8 cellular contexts compared by ENCODE assay signal in genomic region chr22:45008853-45009751, GRCh38. TPM values are rescaled to one million over a fixed set of nuclear protein-coding genes. Genes with fewer than 3 reads are reported as not detected.
DNase-seq lines count a peak whose midpoint lies in the region; ATAC-seq, FAIRE-seq and TF ChIP-seq lines count a peak whose summit lies in the region.

No MANE protein-coding gene starts in this region.

- no TSS peak for BruUV-seq in endothelial cell of umbilical vein (replicated peaks; lab: Mats Ljungman, UMichigan)

- H3K9me3 ChIP-seq in DND-41 (ENCODE audit: insufficient read depth, low read length, severe bottlenecking): no peaks in the 10 kb centered on the region
- no peaks in the 10 kb centered on the region for H3K9me3 ChIP-seq in endothelial cell of umbilical vein (replicated peaks; ENCODE audit: control insufficient read depth, insufficient read depth, low read length)
- H3K9me3 ChIP-seq in ovary: no peaks in the 10 kb centered on the region

- H3K4me3 ChIP-seq in DND-41 (ENCODE audit: low read depth in 1 of 2, low read length in 2 of 2) (peak overlapping the region; percentile 94 to 97), endothelial cell of umbilical vein (replicated peaks in 1 of 3; ENCODE audit: insufficient read depth in 1 of 3, low read depth in 1 of 3, low read length in 3 of 3) (peak overlapping the region in 1 of 3 experiments; percentile 23), ovary (peak overlapping the region; percentile 46)

- H3K27ac ChIP-seq in DND-41 (ENCODE audit: low read length) (peak overlapping the region; percentile 81), endothelial cell of umbilical vein (ENCODE audit: insufficient read depth, low read depth, low read length) (no peak overlapping the region), ovary (peak overlapping the region; percentile 60 to 67)

- H3K9ac ChIP-seq in DND-41 (ENCODE audit: low read depth, low read length) (peak overlapping the region; percentile 97), endothelial cell of umbilical vein (replicated peaks; ENCODE audit: extremely low read depth, insufficient read depth, low read length) (no peak overlapping the region)

- peak; percentile 45 for DNase-seq in DND-41
- DNase-seq in NCI-H2171 treated with DMSO at 0.1 percent for 48 hours (lab: John Stamatoyannopoulos, UW): peak; percentile 38
- DNase-seq in endothelial cell of umbilical vein (ENCODE audit: low read depth, low spot score): no peak
- peak; percentile 18 to 60 (median 39) for DNase-seq in ovary
- no peak for DNase-seq in HuH-7.5 (ENCODE audit: low spot score)
- DNase-seq in NCI-H2029 (lab: John Stamatoyannopoulos, UW): no peak
- no peak for DNase-seq in activated CD4-positive, CD25-positive, alpha-beta regulatory T cell treated with anti-CD3 and anti-CD28 coated beads, Interleukin-2, amount 50 U/mL, for 72 hours

- peaks cover 50% of the 10 kb centered on the region for H3K79me2 ChIP-seq in DND-41 (ENCODE audit: insufficient read depth, low read length)
- no peaks in the 10 kb centered on the region for H3K79me2 ChIP-seq in endothelial cell of umbilical vein (ENCODE audit: control insufficient read depth, insufficient read depth, low read length)

- H4K20me1 ChIP-seq in DND-41 (ENCODE audit: insufficient read depth, low read length) (peaks cover 20% of the 10 kb centered on the region; the same call in 1 of the 2 replicates), endothelial cell of umbilical vein (replicated peaks; ENCODE audit: control insufficient read depth, extremely low read depth, insufficient read depth, low read length) (no peaks in the 10 kb centered on the region)

- POLR2A ChIA-PET in endothelial cell of umbilical vein (lab: Charles Lee): no interaction called here

- TF ChIP-seq EP300 in ovary (IDR thresholded peaks at IDR 0.05): no peak

- no peak for FAIRE-seq in endothelial cell of umbilical vein (lab: Jason Lieb, UNC)

- H3K36me3 ChIP-seq in DND-41 (ENCODE audit: insufficient read depth, low read length) (peaks cover 23% of the 10 kb centered on the region), endothelial cell of umbilical vein (ENCODE audit: control insufficient read depth in 2 of 2, extremely low read depth in 1 of 2, insufficient read depth in 2 of 2, low read length in 2 of 2) (no peaks in the 10 kb centered on the region), ovary (no peaks in the 10 kb centered on the region)

- 1% methylated on average over 62 to 90 of the region's 94 CpGs for WGBS in ovary, 3 donors

- dilution Hi-C loops in endothelial cell of umbilical vein (cut with MboI; ENCODE audit: extremely low pct_ligation_motif_present, low sequenced_read_pairs): no loop called here

- CTCF ChIA-PET in endothelial cell of umbilical vein (lab: Charles Lee): interaction anchor here (1.2 kb wide), 1 partner anchor 253 kb away, joined by 4 read pairs; no protein-coding TSS in a partner anchor

- H3K4me2 ChIP-seq in DND-41 (ENCODE audit: insufficient read depth, low read length) (peak overlapping the region; percentile 84), endothelial cell of umbilical vein (ENCODE audit: insufficient read depth, low read length) (no peak overlapping the region)

- TF ChIP-seq POLR2A in endothelial cell of umbilical vein (IDR thresholded peaks at IDR 0.05; ENCODE audit: low read depth, low read length) (no peak), ovary (IDR thresholded peaks at IDR 0.05) (no peak)

- H3K4me1 ChIP-seq in DND-41 (ENCODE audit: insufficient read depth, low read length) (peaks cover 16% of the 10 kb centered on the region), endothelial cell of umbilical vein (ENCODE audit: control insufficient read depth, extremely low read depth, insufficient read depth, low read length) (peaks cover 10% of the 10 kb centered on the region), ovary (ENCODE audit: insufficient read depth) (peaks cover 7% of the 10 kb centered on the region)

- intact Hi-C loops in endothelial cell of umbilical vein (cut with micrococcal nuclease) (no loop called here), ovary (cut with DNase I) (loop anchor here in 1 of 4 donors (10.0 kb wide), 1 partner anchor 86 kb away; no protein-coding TSS in a partner anchor)

- peak overlapping the region; percentile 77 for H2AFZ ChIP-seq in DND-41 (ENCODE audit: low read depth, low read length)
- no peak overlapping the region for H2AFZ ChIP-seq in endothelial cell of umbilical vein (ENCODE audit: low read depth, low read length)

- TF ChIP-seq CTCF in DND-41 (IDR thresholded peaks at IDR 0.05; ENCODE audit: borderline replicate concordance, extremely low read depth, low read length, poor library complexity, severe bottlenecking): no peak
- no peak for TF ChIP-seq CTCF in endothelial cell of umbilical vein (IDR thresholded peaks at IDR 0.05; ENCODE audit: extremely low read depth in 1 of 2, insufficient read depth in 1 of 2, low read depth in 1 of 2, low read length in 2 of 2)
- no peak for TF ChIP-seq CTCF in ovary (IDR thresholded peaks at IDR 0.05)

- no peaks in the 10 kb centered on the region for H3K9me1 ChIP-seq in endothelial cell of umbilical vein (replicated peaks; ENCODE audit: control insufficient read depth, extremely low read depth, insufficient read depth, low read length)

- H3K27me3 ChIP-seq in DND-41 (ENCODE audit: insufficient read depth, low read length, poor library complexity): no peaks in the 10 kb centered on the region
- peaks cover 47 to 49% of the 10 kb centered on the region in 2 experiments for H3K27me3 ChIP-seq in endothelial cell of umbilical vein (ENCODE audit: control insufficient read depth in 2 of 2, insufficient read depth in 2 of 2, low read length in 2 of 2)
- H3K27me3 ChIP-seq in ovary: no peaks in the 10 kb centered on the region

- ATAC-seq in DND-41 (ENCODE audit: insufficient read depth, low read depth): peak; percentile 55
- ATAC-seq in HG03439 (IDR thresholded peaks at IDR 0.05; ENCODE audit: unreplicated experiment): no peak

TF ChIP-seq in endothelial cell of umbilical vein, 7 proteins besides CTCF, POLR2A, EP300 and RAD21:
- TF ChIP-seq EZH2 (IDR thresholded peaks at IDR 0.05; ENCODE audit: borderline replicate concordance, low read depth, low read length, severe bottlenecking) (peak; percentile 85), JUN (IDR thresholded peaks at IDR 0.05; ENCODE audit: borderline replicate concordance, insufficient read depth, insufficient read length, low read depth) (no peak)

RNA-seq across cellular contexts. Expression of gene PHF21B, which starts 0.7 kb away (rescaled TPM):
- not detected in 2 replicates for total RNA-seq in endothelial cell of umbilical vein
- polyA plus RNA-seq in endothelial cell of umbilical vein: not detected in 2 replicates
- polyA plus RNA-seq in endothelial cell of umbilical vein (2011; cell fraction: cytosol; rRNA removed): not detected in 2 replicates
- polyA plus RNA-seq in endothelial cell of umbilical vein (2011; cell fraction: nucleus; rRNA removed): not detected in 2 replicates
- polyA plus RNA-seq in endothelial cell of umbilical vein (2012): not detected in 2 replicates
- not detected in 2 replicates for polyA minus RNA-seq in endothelial cell of umbilical vein
- polyA minus RNA-seq in endothelial cell of umbilical vein (2011; cell fraction: cytosol; rRNA and poly(A)+ RNA removed): not detected
- not detected in 2 replicates for polyA minus RNA-seq in endothelial cell of umbilical vein (2011; cell fraction: nucleus; rRNA and poly(A)+ RNA removed)
- 10 to 100 TPM in 1 of 7 donors, 1 to 10 TPM in 6; 1.0 to 10.7 (median 7.3) TPM for total RNA-seq in ovary
- 1 to 10 TPM in 1 of 2 donors, under 1 TPM in 1; 0.95 to 2.4 TPM for polyA plus RNA-seq in ovary

Comparison
In these comparisons a context has a peak if more than half of its experiments do, and no peak if none do; other contexts are left out.
1. DNase-seq: peak in DND-41 (single experiment), NCI-H2171 treated with DMSO at 0.1 percent for 48 hours (single experiment) and ovary (5 of 5); none in endothelial cell of umbilical vein (single experiment), HuH-7.5 (single experiment), NCI-H2029 (single experiment) and activated CD4-positive, CD25-positive, alpha-beta regulatory T cell treated with anti-CD3 and anti-CD28 coated beads, Interleukin-2, amount 50 U/mL, for 72 hours (single experiment).